Comparison of ENCODE assay signal across 1 cellular context in genomic region chr3:55327131-55327920, GRCh38.
TF ChIP-seq lines count a peak whose summit lies in the region.

No MANE protein-coding gene starts in this region.

TF ChIP-seq in IMR-90, 13 proteins besides CTCF, POLR2A, EP300 and RAD21:
- TF ChIP-seq USF2 (IDR thresholded peaks at IDR 0.05; ENCODE audit: low read depth, low read length): peak; percentile 80
- TF ChIP-seq SMC3 (IDR thresholded peaks at IDR 0.05; ENCODE audit: low read depth, low read length): no peak
